10 cellular contexts compared by ENCODE assay signal in genomic region chr1:116489231-116489697, GRCh38.
DNase-seq lines count a peak whose midpoint lies in the region; ATAC-seq, FAIRE-seq and TF ChIP-seq lines count a peak whose summit lies in the region.
"Had no signal": no experiment of that assay in that cellular context is flagged by ENCODE, and none has a peak within 500 bp of the region (broad histone marks: within the 10 kb centered on the region; RNA-seq: fewer than 3 reads in every experiment).

No MANE protein-coding gene starts in this region.

- intact Hi-C loops in A673 (cut with micrococcal nuclease; ENCODE audit: unreplicated experiment): loop anchor here (5.0 kb wide), 1 partner anchor 117 kb away; the partner anchor contains the start of gene ATP1A1
- intact Hi-C loops in HepG2 (cut with micrococcal nuclease; ENCODE audit: unreplicated experiment): loop anchor here (5.0 kb wide), 2 partner anchors 257 to 337 kb away; no protein-coding TSS in a partner anchor

- 13% methylated on average over 5 of the region's 5 CpGs for WGBS in HepG2 (ENCODE audit: low lambda C conversion rate)

- peak in 1 of 2 experiments; percentile 87; a peak in 2 of 4 replicates for TF ChIP-seq EP300 in HepG2 (IDR thresholded peaks at IDR 0.05; ENCODE audit: low read depth in 2 of 2, low read length in 2 of 2)
- TF ChIP-seq EP300 in HepG2 (CRISPR knock-in tag; IDR thresholded peaks at IDR 0.05; ENCODE audit: borderline replicate concordance): peak; percentile 90

- POLR2A ChIA-PET in A673 (lab: Charles Lee; ENCODE audit: low non-redundant PET): no interaction called here
- POLR2A ChIA-PET in HepG2 (lab: Yijun Ruan, JAX): interaction anchor here (1.6 to 6.5 kb wide), 6 partner anchors 9 to 72 kb away, joined by 4 to 65 read pairs (median 10); no protein-coding TSS in a partner anchor

- H3K36me3 ChIP-seq in A673 (ENCODE audit: insufficient read depth, low read length, poor library complexity, severe bottlenecking): no peaks in the 10 kb centered on the region
- H3K36me3 ChIP-seq in HepG2 (replicated peaks in 1 of 2; ENCODE audit: control insufficient read depth in 1 of 2, insufficient read depth in 2 of 2, low read length in 2 of 2): peaks cover 0 to 6% of the 10 kb centered on the region in 2 experiments; a peak in 3 of 5 replicates

- no peaks in the 10 kb centered on the region for H3K9me3 ChIP-seq in A673 (ENCODE audit: low read depth, low read length, poor library complexity, severe bottlenecking)
- H3K9me3 ChIP-seq in HepG2 (ENCODE audit: low read length): no peaks in the 10 kb centered on the region
- H3K9me3 ChIP-seq: psoas muscle had no signal

- TF ChIP-seq CTCF in A673 (conservative IDR thresholded peaks at IDR 0.05; ENCODE audit: low read depth, low read length) (no peak), HepG2 (CRISPR knock-in tag; IDR thresholded peaks at IDR 0.05) (no peak)

- FAIRE-seq in HepG2 (lab: Jason Lieb, UNC): peak; percentile 76

- no peak overlapping the region for H2AFZ ChIP-seq in HepG2 (ENCODE audit: low read length)

- in situ Hi-C loops in HepG2 (cut with HindIII; ENCODE audit: extremely low pct_ligation_motif_present, low pct_unique_long_range_greater_than_20kb): loop anchor here (10.0 kb wide), 1 partner anchor 84 kb away; no protein-coding TSS in a partner anchor

- ATAC-seq in HG03060 (IDR thresholded peaks at IDR 0.05; ENCODE audit: low read depth, unreplicated experiment) (peak; percentile 50), HepG2 (peak; percentile 63), HG03196 (IDR thresholded peaks at IDR 0.05; ENCODE audit: unreplicated experiment) (no peak), HG03039 (IDR thresholded peaks at IDR 0.05; ENCODE audit: unreplicated experiment) (no peak)

- DNase-seq in A673 (ENCODE audit: low spot score) (peak; percentile 89), HepG2 (ENCODE audit: low spot score) (peak; percentile 98), OCI-M2 (lab: John Stamatoyannopoulos, UW; ENCODE audit: unreplicated experiment) (no peak), T1000 (lab: John Stamatoyannopoulos, UW) (no peak)
- DNase-seq: NCI-H446 treated with DMSO at 0.1 percent for 48 hours, psoas muscle had no signal

- H3K4me2 ChIP-seq in HepG2 (ENCODE audit: low read depth, low read length): peak overlapping the region; percentile 42; the same call in 1 of the 2 replicates

- peak overlapping the region; percentile 74 for H3K9ac ChIP-seq in HepG2 (ENCODE audit: insufficient read depth, low read depth, low read length)

- H3K4me3 ChIP-seq in A673 (ENCODE audit: low read depth, low read length, poor library complexity, severe bottlenecking): no peak overlapping the region
- peak overlapping the region in 1 of 3 experiments; percentile 9; a peak in 1 of 6 replicates for H3K4me3 ChIP-seq in HepG2 (replicated peaks in 1 of 3; ENCODE audit: insufficient read depth in 1 of 3, low read depth in 2 of 3, low read length in 3 of 3)
- H3K4me3 ChIP-seq: psoas muscle had no signal

- H3K27ac ChIP-seq in A673 (ENCODE audit: low read depth, low read length, poor library complexity, severe bottlenecking) (peak overlapping the region; percentile 78), angular gyrus (ENCODE audit: low read depth, low read length) (peak overlapping the region; percentile 13), HepG2 (ENCODE audit: extremely low read length, insufficient read depth, low read length) (peak overlapping the region; percentile 91)
- H3K27ac ChIP-seq: psoas muscle had no signal

- no peak for TF ChIP-seq RAD21 in HepG2 (CRISPR knock-in tag; IDR thresholded peaks at IDR 0.05)

- H3K27me3 ChIP-seq in A673 (replicated peaks; ENCODE audit: insufficient read depth, low read depth, low read length, poor library complexity) (no peaks in the 10 kb centered on the region), HepG2 (ENCODE audit: control insufficient read depth in 1 of 2, insufficient read depth in 2 of 2, low read length in 2 of 2) (no peaks in the 10 kb centered on the region)

- no peak for TF ChIP-seq POLR2A in HepG2 (IDR thresholded peaks at IDR 0.05; ENCODE audit: insufficient read depth in 1 of 2, low read depth in 2 of 2, low read length in 2 of 2)

- BruUV-seq in A673 (replicated peaks; lab: Mats Ljungman, UMichigan) (no TSS peak), HepG2 (replicated peaks; lab: Mats Ljungman, UMichigan) (no TSS peak)

- H4K20me1 ChIP-seq in HepG2 (ENCODE audit: insufficient read depth, low read length): no peaks in the 10 kb centered on the region

- CTCF ChIA-PET in A673 (lab: Charles Lee): interaction anchor here (0.8 kb wide), 1 partner anchor 351 kb away, joined by 4 read pairs; no protein-coding TSS in a partner anchor
- CTCF ChIA-PET in HepG2 (lab: Yijun Ruan, JAX; ENCODE audit: low intra/inter-chr PET ratio, low total read pairs): no interaction called here

- H3K79me2 ChIP-seq in HepG2 (ENCODE audit: insufficient read depth, low read length): peaks cover 68% of the 10 kb centered on the region

- H3K4me1 ChIP-seq in A673 (ENCODE audit: insufficient read depth, low read length, poor library complexity, severe bottlenecking) (peaks cover 58% of the 10 kb centered on the region), HepG2 (ENCODE audit: insufficient read depth, low read length) (peaks cover 100% of the 10 kb centered on the region)

TF ChIP-seq in HepG2, 621 proteins besides CTCF, POLR2A, EP300 and RAD21 (continues in another document):
- TF ChIP-seq ZNF710 (CRISPR knock-in tag; IDR thresholded peaks at IDR 0.05; ENCODE audit: borderline replicate concordance) (0 out of 2 replicates have a peak, but pooled peaks have one; percentile 33), ISL2 (CRISPR knock-in tag; IDR thresholded peaks at IDR 0.05) (peak; percentile 50; the same call in 1 of the 2 replicates), RFX5 (IDR thresholded peaks at IDR 0.05; ENCODE audit: low read depth, low read length) (no peak), AGO1 (IDR thresholded peaks at IDR 0.05; ENCODE audit: low read depth, low read length, poor library complexity, severe bottlenecking) (no peak), SNAPC5 (CRISPR knock-in tag; IDR thresholded peaks at IDR 0.05; ENCODE audit: borderline replicate concordance) (no peak), ZNF264 (CRISPR knock-in tag; IDR thresholded peaks at IDR 0.05) (0 out of 2 replicates have a peak, but pooled peaks have one; percentile 9), DMAP1 (CRISPR knock-in tag; IDR thresholded peaks at IDR 0.05) (peak; percentile 47; the same call in 1 of the 2 replicates), TARDBP (CRISPR knock-in tag; IDR thresholded peaks at IDR 0.05) (peak; percentile 76), CHD4 (IDR thresholded peaks at IDR 0.05; ENCODE audit: borderline replicate concordance, low read length) (no peak), TFE3 (CRISPR knock-in tag; IDR thresholded peaks at IDR 0.05) (peak; percentile 99), FOXA1 (IDR thresholded peaks at IDR 0.05) (no peak), FOXA1 (CRISPR knock-in tag; IDR thresholded peaks at IDR 0.05) (0 out of 2 replicates have a peak, but pooled peaks have one; percentile 8), HMG20B (CRISPR knock-in tag; conservative IDR thresholded peaks at IDR 0.05) (peak; percentile 41; the same call in 1 of the 2 replicates), DPF2 (CRISPR knock-in tag; IDR thresholded peaks at IDR 0.05; ENCODE audit: borderline replicate concordance, low read depth) (peak; percentile 82), ZMYM2 (CRISPR knock-in tag; IDR thresholded peaks at IDR 0.05) (0 out of 2 replicates have a peak, but pooled peaks have one; percentile 35), TFDP1 (CRISPR knock-in tag; IDR thresholded peaks at IDR 0.05; ENCODE audit: borderline replicate concordance) (peak; percentile 40; the same call in 1 of the 2 replicates), RCOR2 (CRISPR knock-in tag; IDR thresholded peaks at IDR 0.05) (peak; percentile 38; the same call in 1 of the 2 replicates), HMG20A (CRISPR knock-in tag; IDR thresholded peaks at IDR 0.05; ENCODE audit: borderline replicate concordance) (peak; percentile 76; the same call in 1 of the 2 replicates)

Comparison
In these comparisons a context has a peak if more than half of its experiments do, and no peak if none do; other contexts are left out.
1. DNase-seq: peak in A673 (single experiment) and HepG2 (single experiment); none in OCI-M2 (single experiment) and T1000 (single experiment).
2. H3K27ac ChIP-seq: peak in every context shown above with its lines; median percentile 91 in HepG2; 78 in A673; 13 in angular gyrus.
3. ATAC-seq: peak in HG03060 (single experiment) and HepG2 (single experiment); none in HG03196 (single experiment) and HG03039 (single experiment).